In the genomic region with DNA sequence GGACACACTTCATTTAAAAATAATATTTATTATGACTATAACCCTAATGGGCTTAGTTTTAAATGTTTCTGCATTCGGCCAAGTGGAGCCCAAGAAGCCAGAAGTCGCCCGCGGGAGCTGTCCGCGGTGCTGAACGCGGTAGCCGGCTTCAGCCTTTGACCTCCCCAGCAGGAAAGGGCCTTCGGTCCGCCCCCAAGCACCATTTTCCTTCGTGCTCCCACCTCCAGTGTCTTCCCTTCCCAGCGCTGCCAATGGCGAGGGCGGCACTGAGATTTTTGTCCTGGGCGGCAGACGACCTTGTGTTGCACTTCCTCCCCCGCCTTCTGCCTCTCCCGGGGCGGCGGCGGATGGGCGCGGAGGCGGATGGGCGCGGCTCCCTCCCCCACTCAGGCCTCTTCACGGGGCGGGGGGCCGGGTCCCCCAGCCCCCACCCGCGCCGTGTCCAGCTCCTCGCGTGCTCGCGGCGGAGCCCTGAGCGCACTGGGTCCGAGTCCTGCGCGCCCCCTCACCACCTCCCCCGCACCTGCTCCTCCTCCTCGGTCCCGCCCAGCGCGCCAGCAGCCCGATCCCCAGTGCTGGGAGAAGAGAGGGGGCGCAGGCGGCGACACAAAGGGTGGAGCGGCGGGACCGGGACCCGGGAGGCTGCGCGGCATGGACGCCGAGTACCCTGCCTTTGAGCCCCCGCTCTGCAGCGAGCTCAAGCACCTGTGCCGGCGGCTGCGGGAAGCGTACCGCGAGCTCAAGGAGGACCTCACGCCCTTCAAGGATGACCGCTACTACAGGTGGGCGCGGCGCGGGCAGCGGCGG, we compare ENCODE assay signal across 9 cellular contexts. TPM values are rescaled to one million over a fixed set of nuclear protein-coding genes. Genes with fewer than 3 reads are reported as not detected.
DNase-seq lines count a peak whose midpoint lies in the region; ATAC-seq and TF ChIP-seq lines count a peak whose summit lies in the region.
"Had no signal": no experiment of that assay in that cellular context is flagged by ENCODE, and none has a peak within 500 bp of the region (broad histone marks: within the 10 kb centered on the region; RNA-seq: fewer than 3 reads in every experiment).

No MANE protein-coding gene starts in this region.

- ATAC-seq in heart right ventricle, result peak; percentile 69 to 84 (median 76)
- peak; percentile 56 to 79 (median 66) for ATAC-seq in psoas muscle
- no peak for ATAC-seq in HG03469 (IDR thresholded peaks at IDR 0.05; ENCODE audit: unreplicated experiment)

- H4K20me1 ChIP-seq in MM.1S (ENCODE audit: insufficient read depth, low read length), result no peaks in the 10 kb centered on the region

- no peaks in the 10 kb centered on the region for H3K9me3 Mint-ChIP-seq in T-helper 1 cell treated with Interleukin-12 subunit alpha and Interleukin-12 subunit beta and Interleukin-4 antibody, amounts not matched to agents 30 μg/mL and 1 μg/mL, for 36 hours

- no peak for TF ChIP-seq CTCF in MM.1S (IDR thresholded peaks at IDR 0.05; ENCODE audit: low read length)
- no peak for TF ChIP-seq CTCF in heart right ventricle (IDR thresholded peaks at IDR 0.05)
- TF ChIP-seq CTCF in psoas muscle (IDR thresholded peaks at IDR 0.05), result no peak
- TF ChIP-seq CTCF in vagina (IDR thresholded peaks at IDR 0.05), result no peak

- no peaks in the 10 kb centered on the region for H3K79me2 ChIP-seq in MM.1S (ENCODE audit: low read length)

- H3K4me1 Mint-ChIP-seq in T-helper 1 cell treated with Interleukin-12 subunit alpha and Interleukin-12 subunit beta and Interleukin-4 antibody, amounts not matched to agents 30 μg/mL and 1 μg/mL, for 36 hours (ENCODE audit: low read depth), result peaks cover 3% of the 10 kb centered on the region

- no peaks in the 10 kb centered on the region for H3K4me1 ChIP-seq in MM.1S (ENCODE audit: low read length)
- H3K4me1 ChIP-seq in heart right ventricle, result peaks cover 0 to 17% (median 13%) of the 10 kb centered on the region in 9 donors
- H3K4me1 ChIP-seq in psoas muscle, result no peaks in the 10 kb centered on the region
- H3K4me1 ChIP-seq in vagina, result peaks cover 14% of the 10 kb centered on the region

- H3K4me3 ChIP-seq in MM.1S (ENCODE audit: low read length), result no peak overlapping the region
- peak overlapping the region; percentile 42 to 77 (median 64) for H3K4me3 ChIP-seq in heart right ventricle
- H3K4me3 ChIP-seq in psoas muscle, result peak overlapping the region; percentile 63
- H3K4me3 ChIP-seq in vagina, result peak overlapping the region; percentile 35 to 47
- H3K4me3 ChIP-seq: PC-9 had no signal

- H3K9me2 ChIP-seq in MM.1S (replicated peaks; ENCODE audit: insufficient read depth, low read length), result no peaks in the 10 kb centered on the region

- no peak overlapping the region for H2AFZ ChIP-seq in MM.1S (ENCODE audit: low read length)
- H2AFZ ChIP-seq: PC-9 had no signal

- H3K4me2 ChIP-seq in MM.1S (ENCODE audit: low read depth, low read length), result no peak overlapping the region
- H3K4me2 ChIP-seq: PC-9 had no signal

- no peak overlapping the region for H3K9ac ChIP-seq in MM.1S (ENCODE audit: low read length)

- peaks cover 69% of the 10 kb centered on the region for H3K27me3 Mint-ChIP-seq in T-helper 1 cell treated with Interleukin-12 subunit alpha and Interleukin-12 subunit beta and Interleukin-4 antibody, amounts not matched to agents 30 μg/mL and 1 μg/mL, for 36 hours (ENCODE audit: low read depth)

- H3K27me3 ChIP-seq in MM.1S (replicated peaks; ENCODE audit: insufficient read depth, low read length) (peaks cover 7% of the 10 kb centered on the region; the same call in 1 of the 2 replicates), heart right ventricle (peaks cover 0 to 57% (median 5%) of the 10 kb centered on the region in 7 donors), psoas muscle (ENCODE audit: insufficient read depth in 3 of 3, low read length in 2 of 3) (peaks cover 3 to 56% (median 13%) of the 10 kb centered on the region in 3 donors), vagina (no peaks in the 10 kb centered on the region)

- H3K9me3 ChIP-seq in MM.1S (replicated peaks; ENCODE audit: insufficient read depth, low read length) (no peaks in the 10 kb centered on the region), heart right ventricle (peaks cover 0 to 5% (median 0%) of the 10 kb centered on the region in 11 donors), psoas muscle (no peaks in the 10 kb centered on the region), vagina (no peaks in the 10 kb centered on the region)

- H3K27ac ChIP-seq in MM.1S (ENCODE audit: low read length) (no peak overlapping the region), heart right ventricle (peak overlapping the region in 2 of 10 donors; percentile 40 to 41), psoas muscle (no peak overlapping the region), vagina (no peak overlapping the region)
- H3K27ac ChIP-seq: PC-9 had no signal

- H3K36me3 ChIP-seq in MM.1S (replicated peaks; ENCODE audit: insufficient read depth, low read length), result no peaks in the 10 kb centered on the region
- no peaks in the 10 kb centered on the region for H3K36me3 ChIP-seq in heart right ventricle
- H3K36me3 ChIP-seq in psoas muscle (ENCODE audit: insufficient read depth in 1 of 2, low read depth in 1 of 2), result no peaks in the 10 kb centered on the region
- no peaks in the 10 kb centered on the region for H3K36me3 ChIP-seq in vagina

- intact Hi-C loops in heart right ventricle (cut with DNase I) (no loop called here), psoas muscle (cut with DNase I) (no loop called here), vagina (cut with DNase I) (no loop called here)

- no peaks in the 10 kb centered on the region for H3F3A ChIP-seq in MM.1S (ENCODE audit: insufficient read depth, low read length)

- DNase-seq in EL (peak; percentile 72), MM.1S (peak; percentile 36), amniotic epithelial cell (ENCODE audit: low read depth) (peak; percentile 71), heart right ventricle (peak; percentile 73), psoas muscle (peak; percentile 66 to 81), vagina (ENCODE audit: extremely low spot score in 2 of 2) (peak; percentile 60 to 72)

- H3K36me3 Mint-ChIP-seq in T-helper 1 cell treated with Interleukin-12 subunit alpha and Interleukin-12 subunit beta and Interleukin-4 antibody, amounts not matched to agents 30 μg/mL and 1 μg/mL, for 36 hours (ENCODE audit: low read depth), result no peaks in the 10 kb centered on the region

- WGBS in heart right ventricle, 2 donors, result 0 to 1% methylated on average over 65 to 75 of the region's 75 CpGs
- WGBS in psoas muscle, 3 donors, result 0 to 1% (median 1%) methylated on average over 49 to 75 of the region's 75 CpGs

- no peak overlapping the region for H3K27ac Mint-ChIP-seq in T-helper 1 cell treated with Interleukin-12 subunit alpha and Interleukin-12 subunit beta and Interleukin-4 antibody, amounts not matched to agents 30 μg/mL and 1 μg/mL, for 36 hours

- no peak for TF ChIP-seq POLR2A in vagina (IDR thresholded peaks at IDR 0.05)

- H3K4me3 Mint-ChIP-seq in T-helper 1 cell treated with Interleukin-12 subunit alpha and Interleukin-12 subunit beta and Interleukin-4 antibody, amounts not matched to agents 30 μg/mL and 1 μg/mL, for 36 hours, result peak overlapping the region; percentile 75

RNA-seq across cellular contexts. Expression of a gene that starts 23.6 kb away (rescaled TPM):
- total RNA-seq in heart right ventricle, result 10 to 100 TPM in 4 of 10 donors, 1 to 10 TPM in 6; 7.3 to 13.4 (median 9.8) TPM
- 1 to 10 TPM; 5.9 to 8.9 TPM for polyA plus RNA-seq in heart right ventricle
- total RNA-seq in psoas muscle, result 10 to 100 TPM in 3 of 4 donors, 1 to 10 TPM in 1; 7.8 to 12.9 (median 11.5) TPM
- 10 to 100 TPM in 2 of 3 donors, 1 to 10 TPM in 1; 6.8 to 16.2 (median 13.2) TPM for polyA plus RNA-seq in psoas muscle
- total RNA-seq in vagina, result 18.4 TPM
